ENCODE assay signal across 1 cellular context in the genomic region with DNA sequence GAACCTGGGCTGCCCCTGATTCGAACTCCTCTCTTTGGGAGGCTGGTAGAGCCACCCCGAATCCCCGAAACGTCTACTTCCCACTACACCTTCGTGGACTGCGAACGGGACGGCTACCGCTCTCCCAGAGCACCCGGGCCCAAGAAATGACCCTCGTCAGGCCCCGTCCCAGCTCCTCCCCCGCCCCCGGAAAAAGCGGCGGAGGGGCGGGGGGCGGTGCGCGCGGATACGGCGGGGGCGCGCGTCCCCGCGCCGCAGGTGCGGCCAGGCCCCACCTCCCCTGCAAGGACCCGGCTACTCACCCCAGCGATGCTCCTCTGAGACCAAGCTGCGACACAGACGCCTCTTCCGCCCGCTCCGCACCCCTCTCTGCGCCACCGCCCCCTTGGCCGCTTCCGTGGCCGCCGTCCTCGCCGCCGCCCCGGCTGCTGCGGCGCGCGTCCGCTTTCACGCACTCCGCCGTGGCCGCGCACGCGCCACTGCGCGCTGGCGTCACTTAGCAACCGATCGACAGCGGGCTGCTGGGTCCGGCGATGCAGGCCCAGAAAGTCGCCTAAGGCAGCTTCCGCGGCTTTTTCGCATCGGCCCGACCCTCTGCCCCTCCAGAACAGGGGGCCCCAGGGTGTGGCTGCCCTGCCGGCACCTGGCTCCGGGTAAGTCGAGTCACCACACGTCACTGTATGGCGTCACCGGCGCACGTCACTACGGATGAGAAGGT.
TF ChIP-seq lines count a peak whose summit lies in the region.

A gene (minus strand): TSS at position 432 of the 718 bp plus-strand sequence.

TF ChIP-seq in K562, 482 proteins besides CTCF, POLR2A, EP300 and RAD21 (continued from another document and continues in another):
- TF ChIP-seq, protein P1, sequence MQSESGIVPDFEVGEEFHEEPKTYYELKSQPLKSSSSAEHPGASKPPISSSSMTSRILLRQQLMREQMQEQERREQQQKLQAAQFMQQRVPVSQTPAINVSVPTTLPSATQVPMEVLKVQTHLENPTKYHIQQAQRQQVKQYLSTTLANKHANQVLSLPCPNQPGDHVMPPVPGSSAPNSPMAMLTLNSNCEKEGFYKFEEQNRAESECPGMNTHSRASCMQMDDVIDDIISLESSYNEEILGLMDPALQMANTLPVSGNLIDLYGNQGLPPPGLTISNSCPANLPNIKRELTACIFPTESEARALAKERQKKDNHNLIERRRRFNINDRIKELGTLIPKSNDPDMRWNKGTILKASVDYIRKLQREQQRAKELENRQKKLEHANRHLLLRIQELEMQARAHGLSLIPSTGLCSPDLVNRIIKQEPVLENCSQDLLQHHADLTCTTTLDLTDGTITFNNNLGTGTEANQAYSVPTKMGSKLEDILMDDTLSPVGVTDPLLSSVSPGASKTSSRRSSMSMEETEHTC (IDR thresholded peaks at IDR 0.05): no peak
- TF ChIP-seq TBL1XR1 (IDR thresholded peaks at IDR 0.05; ENCODE audit: low read length in 2 of 2): 0 out of 4 replicates have a peak, but pooled peaks of 1 of the 2 experiments have one; percentile 59
- TF ChIP-seq, protein P2, sequence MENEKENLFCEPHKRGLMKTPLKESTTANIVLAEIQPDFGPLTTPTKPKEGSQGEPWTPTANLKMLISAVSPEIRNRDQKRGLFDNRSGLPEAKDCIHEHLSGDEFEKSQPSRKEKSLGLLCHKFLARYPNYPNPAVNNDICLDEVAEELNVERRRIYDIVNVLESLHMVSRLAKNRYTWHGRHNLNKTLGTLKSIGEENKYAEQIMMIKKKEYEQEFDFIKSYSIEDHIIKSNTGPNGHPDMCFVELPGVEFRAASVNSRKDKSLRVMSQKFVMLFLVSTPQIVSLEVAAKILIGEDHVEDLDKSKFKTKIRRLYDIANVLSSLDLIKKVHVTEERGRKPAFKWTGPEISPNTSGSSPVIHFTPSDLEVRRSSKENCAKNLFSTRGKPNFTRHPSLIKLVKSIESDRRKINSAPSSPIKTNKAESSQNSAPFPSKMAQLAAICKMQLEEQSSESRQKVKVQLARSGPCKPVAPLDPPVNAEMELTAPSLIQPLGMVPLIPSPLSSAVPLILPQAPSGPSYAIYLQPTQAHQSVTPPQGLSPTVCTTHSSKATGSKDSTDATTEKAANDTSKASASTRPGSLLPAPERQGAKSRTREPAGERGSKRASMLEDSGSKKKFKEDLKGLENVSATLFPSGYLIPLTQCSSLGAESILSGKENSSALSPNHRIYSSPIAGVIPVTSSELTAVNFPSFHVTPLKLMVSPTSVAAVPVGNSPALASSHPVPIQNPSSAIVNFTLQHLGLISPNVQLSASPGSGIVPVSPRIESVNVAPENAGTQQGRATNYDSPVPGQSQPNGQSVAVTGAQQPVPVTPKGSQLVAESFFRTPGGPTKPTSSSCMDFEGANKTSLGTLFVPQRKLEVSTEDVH (IDR thresholded peaks at IDR 0.05; ENCODE audit: low read depth, partially characterized antibody): peak; percentile 68
- no peak for TF ChIP-seq RFX7 (CRISPR knock-in tag; IDR thresholded peaks at IDR 0.05)
- TF ChIP-seq RNF2 (IDR thresholded peaks at IDR 0.05): no peak
- TF ChIP-seq GABPB2 (CRISPR knock-in tag; conservative IDR thresholded peaks at IDR 0.05): no peak
- TF ChIP-seq EP400 (IDR thresholded peaks at IDR 0.05): no peak
- TF ChIP-seq ZC3H11A (IDR thresholded peaks at IDR 0.05; ENCODE audit: low read depth, low read length): 0 out of 2 replicates have a peak, but pooled peaks have one; percentile 61
- TF ChIP-seq SRF (CRISPR knock-in tag; IDR thresholded peaks at IDR 0.05): no peak
- TF ChIP-seq NELFE (IDR thresholded peaks at IDR 0.05; ENCODE audit: insufficient read depth, insufficient read length): no peak
- TF ChIP-seq ZBTB1 (CRISPR knock-in tag; IDR thresholded peaks at IDR 0.05; ENCODE audit: borderline replicate concordance, low read depth): peak; percentile 81; the same call in 1 of the 2 replicates
- TF ChIP-seq ZBTB17 (CRISPR knock-in tag; IDR thresholded peaks at IDR 0.05): no peak; the same call in 1 of the 2 replicates
- TF ChIP-seq, protein P3, sequence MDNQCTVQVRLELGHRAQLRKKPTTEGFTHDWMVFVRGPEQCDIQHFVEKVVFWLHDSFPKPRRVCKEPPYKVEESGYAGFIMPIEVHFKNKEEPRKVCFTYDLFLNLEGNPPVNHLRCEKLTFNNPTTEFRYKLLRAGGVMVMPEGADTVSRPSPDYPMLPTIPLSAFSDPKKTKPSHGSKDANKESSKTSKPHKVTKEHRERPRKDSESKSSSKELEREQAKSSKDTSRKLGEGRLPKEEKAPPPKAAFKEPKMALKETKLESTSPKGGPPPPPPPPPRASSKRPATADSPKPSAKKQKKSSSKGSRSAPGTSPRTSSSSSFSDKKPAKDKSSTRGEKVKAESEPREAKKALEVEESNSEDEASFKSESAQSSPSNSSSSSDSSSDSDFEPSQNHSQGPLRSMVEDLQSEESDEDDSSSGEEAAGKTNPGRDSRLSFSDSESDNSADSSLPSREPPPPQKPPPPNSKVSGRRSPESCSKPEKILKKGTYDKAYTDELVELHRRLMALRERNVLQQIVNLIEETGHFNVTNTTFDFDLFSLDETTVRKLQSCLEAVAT (IDR thresholded peaks at IDR 0.05): no peak
- TF ChIP-seq ZFP30 (CRISPR knock-in tag; IDR thresholded peaks at IDR 0.05; ENCODE audit: borderline replicate concordance): no peak
- no peak for TF ChIP-seq FOXM1 (IDR thresholded peaks at IDR 0.05; ENCODE audit: low read depth)
- peak; percentile 73; the same call in 1 of the 2 replicates for TF ChIP-seq FOXM1 (CRISPR knock-in tag; IDR thresholded peaks at IDR 0.05; ENCODE audit: low read depth)
- peak; percentile 17; the same call in 1 of the 2 replicates for TF ChIP-seq ZNF76 (CRISPR knock-in tag; IDR thresholded peaks at IDR 0.05; ENCODE audit: borderline replicate concordance)
- TF ChIP-seq HCFC1 (IDR thresholded peaks at IDR 0.05; ENCODE audit: low read depth, low read length): peak; percentile 30
- TF ChIP-seq BRCA1 (IDR thresholded peaks at IDR 0.05): no peak
- no peak for TF ChIP-seq BRCA1 (CRISPR knock-in tag; IDR thresholded peaks at IDR 0.05)
- TF ChIP-seq BDP1 (IDR thresholded peaks at IDR 0.05; ENCODE audit: insufficient read depth, insufficient read length): no peak
- no peak for TF ChIP-seq NCOA2 (IDR thresholded peaks at IDR 0.05; ENCODE audit: partially characterized antibody in 2 of 2)
- TF ChIP-seq PYGO2 (tag; IDR thresholded peaks at IDR 0.05): no peak
- TF ChIP-seq DMBX1 (CRISPR knock-in tag; IDR thresholded peaks at IDR 0.05; ENCODE audit: borderline replicate concordance): peak; percentile 90
- no peak for TF ChIP-seq ZNF586 (CRISPR knock-in tag; conservative IDR thresholded peaks at IDR 0.05)
- TF ChIP-seq, protein P4, sequence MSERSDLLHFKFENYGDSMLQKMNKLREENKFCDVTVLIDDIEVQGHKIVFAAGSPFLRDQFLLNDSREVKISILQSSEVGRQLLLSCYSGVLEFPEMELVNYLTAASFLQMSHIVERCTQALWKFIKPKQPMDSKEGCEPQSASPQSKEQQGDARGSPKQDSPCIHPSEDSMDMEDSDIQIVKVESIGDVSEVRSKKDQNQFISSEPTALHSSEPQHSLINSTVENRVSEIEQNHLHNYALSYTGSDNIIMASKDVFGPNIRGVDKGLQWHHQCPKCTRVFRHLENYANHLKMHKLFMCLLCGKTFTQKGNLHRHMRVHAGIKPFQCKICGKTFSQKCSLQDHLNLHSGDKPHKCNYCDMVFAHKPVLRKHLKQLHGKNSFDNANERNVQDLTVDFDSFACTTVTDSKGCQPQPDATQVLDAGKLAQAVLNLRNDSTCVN (CRISPR knock-in tag; IDR thresholded peaks at IDR 0.05): no peak
- no peak for TF ChIP-seq SNRNP70 (optimal IDR thresholded peaks at IDR 0.05; ENCODE audit: low read depth, low read length)
- TF ChIP-seq ZNF197 (CRISPR knock-in tag; IDR thresholded peaks at IDR 0.05; ENCODE audit: low read depth): peak; percentile 88
- TF ChIP-seq PML (IDR thresholded peaks at IDR 0.05; ENCODE audit: low read length): no peak
- no peak for TF ChIP-seq MECOM (CRISPR knock-in tag; IDR thresholded peaks at IDR 0.05)
- TF ChIP-seq RBM17 (IDR thresholded peaks at IDR 0.05; ENCODE audit: borderline replicate concordance, low read depth, low read length): no peak
- no peak for TF ChIP-seq MAFF (IDR thresholded peaks at IDR 0.05; ENCODE audit: low read length)
- TF ChIP-seq, protein P5, sequence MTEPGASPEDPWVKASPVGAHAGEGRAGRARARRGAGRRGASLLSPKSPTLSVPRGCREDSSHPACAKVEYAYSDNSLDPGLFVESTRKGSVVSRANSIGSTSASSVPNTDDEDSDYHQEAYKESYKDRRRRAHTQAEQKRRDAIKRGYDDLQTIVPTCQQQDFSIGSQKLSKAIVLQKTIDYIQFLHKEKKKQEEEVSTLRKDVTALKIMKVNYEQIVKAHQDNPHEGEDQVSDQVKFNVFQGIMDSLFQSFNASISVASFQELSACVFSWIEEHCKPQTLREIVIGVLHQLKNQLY (CRISPR knock-in tag; conservative IDR thresholded peaks at IDR 0.05): no peak
- no peak for TF ChIP-seq OTX1 (CRISPR knock-in tag; IDR thresholded peaks at IDR 0.05)
- TF ChIP-seq, protein P6, sequence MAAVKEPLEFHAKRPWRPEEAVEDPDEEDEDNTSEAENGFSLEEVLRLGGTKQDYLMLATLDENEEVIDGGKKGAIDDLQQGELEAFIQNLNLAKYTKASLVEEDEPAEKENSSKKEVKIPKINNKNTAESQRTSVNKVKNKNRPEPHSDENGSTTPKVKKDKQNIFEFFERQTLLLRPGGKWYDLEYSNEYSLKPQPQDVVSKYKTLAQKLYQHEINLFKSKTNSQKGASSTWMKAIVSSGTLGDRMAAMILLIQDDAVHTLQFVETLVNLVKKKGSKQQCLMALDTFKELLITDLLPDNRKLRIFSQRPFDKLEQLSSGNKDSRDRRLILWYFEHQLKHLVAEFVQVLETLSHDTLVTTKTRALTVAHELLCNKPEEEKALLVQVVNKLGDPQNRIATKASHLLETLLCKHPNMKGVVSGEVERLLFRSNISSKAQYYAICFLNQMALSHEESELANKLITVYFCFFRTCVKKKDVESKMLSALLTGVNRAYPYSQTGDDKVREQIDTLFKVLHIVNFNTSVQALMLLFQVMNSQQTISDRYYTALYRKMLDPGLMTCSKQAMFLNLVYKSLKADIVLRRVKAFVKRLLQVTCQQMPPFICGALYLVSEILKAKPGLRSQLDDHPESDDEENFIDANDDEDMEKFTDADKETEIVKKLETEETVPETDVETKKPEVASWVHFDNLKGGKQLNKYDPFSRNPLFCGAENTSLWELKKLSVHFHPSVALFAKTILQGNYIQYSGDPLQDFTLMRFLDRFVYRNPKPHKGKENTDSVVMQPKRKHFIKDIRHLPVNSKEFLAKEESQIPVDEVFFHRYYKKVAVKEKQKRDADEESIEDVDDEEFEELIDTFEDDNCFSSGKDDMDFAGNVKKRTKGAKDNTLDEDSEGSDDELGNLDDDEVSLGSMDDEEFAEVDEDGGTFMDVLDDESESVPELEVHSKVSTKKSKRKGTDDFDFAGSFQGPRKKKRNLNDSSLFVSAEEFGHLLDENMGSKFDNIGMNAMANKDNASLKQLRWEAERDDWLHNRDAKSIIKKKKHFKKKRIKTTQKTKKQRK (IDR thresholded peaks at IDR 0.05; ENCODE audit: borderline replicate concordance, low read depth, low read length): no peak
- TF ChIP-seq, protein P7, sequence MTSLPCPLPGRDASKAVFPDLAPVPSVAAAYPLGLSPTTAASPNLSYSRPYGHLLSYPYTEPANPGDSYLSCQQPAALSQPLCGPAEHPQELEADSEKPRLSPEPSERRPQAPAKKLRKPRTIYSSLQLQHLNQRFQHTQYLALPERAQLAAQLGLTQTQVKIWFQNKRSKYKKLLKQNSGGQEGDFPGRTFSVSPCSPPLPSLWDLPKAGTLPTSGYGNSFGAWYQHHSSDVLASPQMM (CRISPR knock-in tag; IDR thresholded peaks at IDR 0.05): no peak
- TF ChIP-seq, protein P8, sequence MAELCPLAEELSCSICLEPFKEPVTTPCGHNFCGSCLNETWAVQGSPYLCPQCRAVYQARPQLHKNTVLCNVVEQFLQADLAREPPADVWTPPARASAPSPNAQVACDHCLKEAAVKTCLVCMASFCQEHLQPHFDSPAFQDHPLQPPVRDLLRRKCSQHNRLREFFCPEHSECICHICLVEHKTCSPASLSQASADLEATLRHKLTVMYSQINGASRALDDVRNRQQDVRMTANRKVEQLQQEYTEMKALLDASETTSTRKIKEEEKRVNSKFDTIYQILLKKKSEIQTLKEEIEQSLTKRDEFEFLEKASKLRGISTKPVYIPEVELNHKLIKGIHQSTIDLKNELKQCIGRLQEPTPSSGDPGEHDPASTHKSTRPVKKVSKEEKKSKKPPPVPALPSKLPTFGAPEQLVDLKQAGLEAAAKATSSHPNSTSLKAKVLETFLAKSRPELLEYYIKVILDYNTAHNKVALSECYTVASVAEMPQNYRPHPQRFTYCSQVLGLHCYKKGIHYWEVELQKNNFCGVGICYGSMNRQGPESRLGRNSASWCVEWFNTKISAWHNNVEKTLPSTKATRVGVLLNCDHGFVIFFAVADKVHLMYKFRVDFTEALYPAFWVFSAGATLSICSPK (IDR thresholded peaks at IDR 0.05; ENCODE audit: borderline replicate concordance): no peak
- no peak for TF ChIP-seq HDAC8 (tag; IDR thresholded peaks at IDR 0.05)
- TF ChIP-seq CBFA2T3 (IDR thresholded peaks at IDR 0.05): no peak
- no peak for TF ChIP-seq HDGF (IDR thresholded peaks at IDR 0.05)
- TF ChIP-seq ZNF282 (CRISPR knock-in tag; IDR thresholded peaks at IDR 0.05): no peak
- TF ChIP-seq NCOA1 (IDR thresholded peaks at IDR 0.05; ENCODE audit: low read depth): peak; percentile 94
- TF ChIP-seq DNMT1 (IDR thresholded peaks at IDR 0.05): no peak
- TF ChIP-seq RFX1 (IDR thresholded peaks at IDR 0.05): peak; percentile 84
- TF ChIP-seq MCM3 (IDR thresholded peaks at IDR 0.05): no peak
- TF ChIP-seq CBX3 (IDR thresholded peaks at IDR 0.05; ENCODE audit: borderline replicate concordance in 1 of 2, low read length in 2 of 2): no peak
- no peak for TF ChIP-seq TEAD2 (tag; IDR thresholded peaks at IDR 0.05)
- TF ChIP-seq, protein P9, sequence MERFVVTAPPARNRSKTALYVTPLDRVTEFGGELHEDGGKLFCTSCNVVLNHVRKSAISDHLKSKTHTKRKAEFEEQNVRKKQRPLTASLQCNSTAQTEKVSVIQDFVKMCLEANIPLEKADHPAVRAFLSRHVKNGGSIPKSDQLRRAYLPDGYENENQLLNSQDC (CRISPR knock-in tag; IDR thresholded peaks at IDR 0.05): no peak
- no peak for TF ChIP-seq SETDB1 (IDR thresholded peaks at IDR 0.05; ENCODE audit: low read length)
